1 cellular context compared by ENCODE assay signal in the genomic region with DNA sequence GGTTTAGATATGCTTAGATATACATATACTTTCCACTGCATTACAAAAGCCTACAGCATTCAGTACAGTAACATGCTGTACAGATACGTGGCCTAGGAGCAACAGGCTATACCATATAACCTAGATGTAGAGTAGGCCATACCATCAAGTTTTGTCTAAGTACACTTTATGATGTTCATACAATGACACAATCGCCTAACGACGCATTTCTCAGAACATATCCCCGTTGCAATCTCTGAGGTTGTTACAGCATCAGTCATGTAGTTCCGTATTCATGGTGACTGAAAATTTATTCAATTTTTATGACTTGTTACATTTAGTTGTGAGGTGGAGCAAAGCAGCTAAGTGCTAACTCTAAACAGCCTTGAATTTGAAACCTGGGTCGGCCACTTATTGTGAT.
TF ChIP-seq lines count a peak whose summit lies in the region.

No MANE protein-coding gene starts in this region.

TF ChIP-seq in GM12878, 131 proteins besides CTCF, POLR2A, EP300 and RAD21:
- TF ChIP-seq, protein P1, sequence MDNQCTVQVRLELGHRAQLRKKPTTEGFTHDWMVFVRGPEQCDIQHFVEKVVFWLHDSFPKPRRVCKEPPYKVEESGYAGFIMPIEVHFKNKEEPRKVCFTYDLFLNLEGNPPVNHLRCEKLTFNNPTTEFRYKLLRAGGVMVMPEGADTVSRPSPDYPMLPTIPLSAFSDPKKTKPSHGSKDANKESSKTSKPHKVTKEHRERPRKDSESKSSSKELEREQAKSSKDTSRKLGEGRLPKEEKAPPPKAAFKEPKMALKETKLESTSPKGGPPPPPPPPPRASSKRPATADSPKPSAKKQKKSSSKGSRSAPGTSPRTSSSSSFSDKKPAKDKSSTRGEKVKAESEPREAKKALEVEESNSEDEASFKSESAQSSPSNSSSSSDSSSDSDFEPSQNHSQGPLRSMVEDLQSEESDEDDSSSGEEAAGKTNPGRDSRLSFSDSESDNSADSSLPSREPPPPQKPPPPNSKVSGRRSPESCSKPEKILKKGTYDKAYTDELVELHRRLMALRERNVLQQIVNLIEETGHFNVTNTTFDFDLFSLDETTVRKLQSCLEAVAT (IDR thresholded peaks at IDR 0.05) = 0 out of 2 replicates have a peak, but pooled peaks have one; percentile 16
- no peak for TF ChIP-seq TCF12 (IDR thresholded peaks at IDR 0.05; ENCODE audit: low read depth, low read length)
- TF ChIP-seq NBN (IDR thresholded peaks at IDR 0.05) = no peak
